In genomic region chr10:28320799-28321198, GRCh38 we compare ENCODE assay signal across 33 cellular contexts.
"Had no signal": no experiment of that assay in that cellular context is flagged by ENCODE, and none has a peak within 500 bp of the region (broad histone marks: within the 10 kb centered on the region; RNA-seq: fewer than 3 reads in every experiment).

No MANE protein-coding gene starts in this region.

- H3K4me1 Mint-ChIP-seq: activated CD4-positive, alpha-beta T cell treated with anti-CD3 and anti-CD28 coated beads, Interleukin-2, amount 10 ng/mL, durations not matched to agents 24 days and 14 days; activated naive CD4-positive, alpha-beta T cell treated with anti-CD3 and anti-CD28 coated beads, Interleukin-2, amount 10 ng/mL, durations not matched to agents 7 days and 5 days; brain had no signal

- H3K4me3 Mint-ChIP-seq: activated B cell treated with CpG ODN at 0.5 μM for 24 hours; activated CD4-positive, alpha-beta memory T cell treated with anti-CD3 and anti-CD28 coated beads for 36 hours; activated CD4-positive, alpha-beta T cell treated with anti-CD3 and anti-CD28 coated beads, Interleukin-2, amount 10 ng/mL, durations not matched to agents 24 days and 14 days; activated CD8-positive, alpha-beta T cell treated with anti-CD3 and anti-CD28 coated beads for 36 hours; activated naive CD4-positive, alpha-beta T cell treated with anti-CD3 and anti-CD28 coated beads, Interleukin-2, amount 10 ng/mL, durations not matched to agents 7 days and 5 days; activated naive CD4-positive, alpha-beta T cell treated with anti-CD3 and anti-CD28 coated beads, Interleukin-2, amount 50 U/mL, for 24 hours; activated naive CD8-positive, alpha-beta T cell; activated naive CD8-positive, alpha-beta T cell treated with anti-CD3 and anti-CD28 coated beads, Interleukin-2, amount 10 ng/mL, durations not matched to agents 7 days and 5 days; activated naive CD8-positive, alpha-beta T cell treated with anti-CD3 and anti-CD28 coated beads, Interleukin-2, amount 50 U/mL, for 24 hours; activated T-cell treated with anti-CD3 and anti-CD28 coated beads, Interleukin-2, amount 50 U/mL, for 4 hours; activated T-cell treated with anti-CD3 and anti-CD28 coated beads, Interleukin-2, amount 50 U/mL, for 72 hours; activated T-helper 1 cell treated with anti-CD3 and anti-CD28 coated beads, Interleukin-12 subunit alpha, Interleukin-12 subunit beta, Interleukin-2, Interleukin-4 antibody, amounts not matched to agents 30 ng/mL and 10 ng/mL and 1 ng/mL, durations not matched to agents 14 hours and 24 hours and 36 hours; activated T-helper 17 cell treated with anti-CD3 and anti-CD28 coated beads, Interleukin-2, amount 50 U/mL, for 72 hours; brain; T-cell; T-helper 2 cell treated with Interferon-gamma antibody and Interleukin-4, amounts not matched to agents 5 μg/mL and 100 μg/mL, for 36 hours had no signal

- H3K36me3 ChIP-seq: ascending aorta, cardiac muscle cell had no signal

- H3K27ac Mint-ChIP-seq: activated B cell treated with CpG ODN at 0.5 μM for 24 hours; activated CD4-positive, alpha-beta memory T cell treated with anti-CD3 and anti-CD28 coated beads for 36 hours; activated CD4-positive, alpha-beta T cell treated with anti-CD3 and anti-CD28 coated beads, Interleukin-2, amount 10 ng/mL, durations not matched to agents 24 days and 14 days; activated CD8-positive, alpha-beta T cell treated with anti-CD3 and anti-CD28 coated beads for 36 hours; activated naive CD4-positive, alpha-beta T cell treated with anti-CD3 and anti-CD28 coated beads, Interleukin-2, amount 10 ng/mL, durations not matched to agents 7 days and 5 days; activated naive CD4-positive, alpha-beta T cell treated with anti-CD3 and anti-CD28 coated beads, Interleukin-2, amount 50 U/mL, for 24 hours; activated naive CD8-positive, alpha-beta T cell; activated naive CD8-positive, alpha-beta T cell treated with anti-CD3 and anti-CD28 coated beads, Interleukin-2, amount 10 ng/mL, durations not matched to agents 7 days and 5 days; activated naive CD8-positive, alpha-beta T cell treated with anti-CD3 and anti-CD28 coated beads, Interleukin-2, amount 50 U/mL, for 24 hours; activated T-cell treated with anti-CD3 and anti-CD28 coated beads, Interleukin-2, amount 50 U/mL, for 72 hours; activated T-helper 1 cell treated with anti-CD3 and anti-CD28 coated beads, Interleukin-12 subunit alpha, Interleukin-12 subunit beta, Interleukin-2, Interleukin-4 antibody, amounts not matched to agents 30 ng/mL and 10 ng/mL and 1 ng/mL, durations not matched to agents 14 hours and 24 hours and 36 hours; activated T-helper 17 cell treated with anti-CD3 and anti-CD28 coated beads, Interleukin-2, amount 50 U/mL, for 72 hours; T-cell; T-helper 2 cell treated with Interferon-gamma antibody and Interleukin-4, amounts not matched to agents 5 μg/mL and 100 μg/mL, for 36 hours had no signal

- H3K4me3 ChIP-seq: ascending aorta, cardiac muscle cell had no signal

- H3K27me3 ChIP-seq: ascending aorta, cardiac muscle cell had no signal

- DNase-seq: activated B cell treated with CpG ODN at 0.5 μM for 24 hours; activated CD4-positive, alpha-beta memory T cell treated with anti-CD3 and anti-CD28 coated beads for 36 hours; activated CD4-positive, alpha-beta T cell treated with anti-CD3 and anti-CD28 coated beads for 4 hours; activated CD4-positive, alpha-beta T cell treated with anti-CD3 and anti-CD28 coated beads, Interleukin-2, amount 10 ng/mL, durations not matched to agents 24 days and 14 days; activated CD4-positive, alpha-beta T cell treated with anti-CD3 and anti-CD28 coated beads, Interleukin-2, amount 50 U/mL, for 1 hour; activated CD4-positive, alpha-beta T cell treated with anti-CD3 and anti-CD28 coated beads, Interleukin-2, amount 50 U/mL, for 4 hours; activated CD4-positive, CD25-positive, alpha-beta regulatory T cell treated with anti-CD3 and anti-CD28 coated beads, Interleukin-2, amount 50 U/mL, for 72 hours; activated CD8-positive, alpha-beta memory T cell treated with anti-CD3 and anti-CD28 coated beads, Interleukin-2, amount 50 U/mL, for 4 hours; activated CD8-positive, alpha-beta T cell treated with anti-CD3 and anti-CD28 coated beads for 36 hours; activated effector memory CD4-positive, alpha-beta T cell treated with anti-CD3 and anti-CD28 coated beads, Interleukin-2, amount 50 U/mL, for 16 hours; activated naive CD4-positive, alpha-beta T cell treated with anti-CD3 and anti-CD28 coated beads, Interleukin-2, amount 10 ng/mL, durations not matched to agents 7 days and 5 days; activated naive CD4-positive, alpha-beta T cell treated with Interleukin-2 at 50 U/mL for 16 hours; activated naive CD8-positive, alpha-beta T cell treated with anti-CD3 and anti-CD28 coated beads, Interleukin-2, amount 10 ng/mL, durations not matched to agents 7 days and 5 days; activated naive CD8-positive, alpha-beta T cell treated with anti-CD3 and anti-CD28 coated beads, Interleukin-2, amount 50 U/mL, for 24 hours; activated T-cell treated with anti-CD3 and anti-CD28 coated beads for 4 hours; activated T-cell treated with anti-CD3 and anti-CD28 coated beads, Interleukin-2, amount 50 U/mL, for 1 hour; activated T-cell treated with anti-CD3 and anti-CD28 coated beads, Interleukin-2, amount 50 U/mL, for 4 hours; activated T-cell treated with anti-CD3 and anti-CD28 coated beads, Interleukin-2, amount 50 U/mL, for 72 hours; amygdala; anterior cingulate cortex; cerebellar nuclear complex; T-cell; T-helper 2 cell; T-helper 9 cell had no signal

- H3K9me3 ChIP-seq: ascending aorta had no signal

- ATAC-seq: activated CD8-positive, alpha-beta T cell treated with anti-CD3 and anti-CD28 coated beads for 36 hours; activated naive CD8-positive, alpha-beta T cell treated with anti-CD3 and anti-CD28 coated beads, Interleukin-2, amount 50 U/mL, for 24 hours; activated T-cell treated with anti-CD3 and anti-CD28 coated beads, Interleukin-2, amount 50 U/mL, for 4 hours; activated T-cell treated with anti-CD3 and anti-CD28 coated beads, Interleukin-2, amount 50 U/mL, for 72 hours; activated T-helper 17 cell treated with anti-CD3 and anti-CD28 coated beads, Interleukin-2, amount 50 U/mL, for 72 hours; T-cell had no signal

- H3K36me3 Mint-ChIP-seq: activated CD4-positive, alpha-beta memory T cell treated with anti-CD3 and anti-CD28 coated beads for 36 hours; brain had no signal

- H3K27ac ChIP-seq: ascending aorta, cardiac muscle cell, VCaP had no signal

- H3K27me3 Mint-ChIP-seq: activated CD4-positive, alpha-beta memory T cell treated with anti-CD3 and anti-CD28 coated beads for 36 hours; activated CD8-positive, alpha-beta T cell treated with anti-CD3 and anti-CD28 coated beads for 36 hours; activated naive CD4-positive, alpha-beta T cell treated with anti-CD3 and anti-CD28 coated beads, Interleukin-2, amount 50 U/mL, for 24 hours; activated naive CD8-positive, alpha-beta T cell; activated naive CD8-positive, alpha-beta T cell treated with anti-CD3 and anti-CD28 coated beads, Interleukin-2, amount 10 ng/mL, durations not matched to agents 7 days and 5 days; activated naive CD8-positive, alpha-beta T cell treated with anti-CD3 and anti-CD28 coated beads, Interleukin-2, amount 50 U/mL, for 24 hours; activated T-helper 17 cell treated with anti-CD3 and anti-CD28 coated beads, Interleukin-2, amount 50 U/mL, for 72 hours; brain; T-cell had no signal

- H3K4me1 ChIP-seq: ascending aorta had no signal
